18 cellular contexts compared by ENCODE assay signal in genomic region chr12:2410490-2410889, GRCh38.
"Had no signal": no experiment of that assay in that cellular context is flagged by ENCODE, and none has a peak within 500 bp of the region (broad histone marks: within the 10 kb centered on the region; RNA-seq: fewer than 3 reads in every experiment).

No MANE protein-coding gene starts in this region.

- DNase-seq: colonic mucosa; dermis blood vessel endothelial cell; esophagus squamous epithelium; foreskin keratinocyte; kidney; left cardiac atrium; left ventricle myocardium inferior; lower lobe of right lung; midbrain; naive B cell; right cardiac atrium; stimulated activated CD4-positive, alpha-beta T cell treated with anti-CD3 and anti-CD28 coated beads, Interleukin-4, amount 100 ng/mL, for 1 hour; stimulated activated CD8-positive, alpha-beta memory T cell treated with anti-CD3 and anti-CD28 coated beads, Interleukin-4, amount 100 ng/mL, for 48 hours; testis had no signal

- ATAC-seq: foreskin keratinocyte; left cardiac atrium; right cardiac atrium; stimulated activated effector memory CD8-positive, alpha-beta T cell treated with anti-CD3 and anti-CD28 coated beads, Interleukin-12 subunit alpha, Interleukin-12 subunit beta, amount 100 ng/mL, for 72 hours had no signal

- H3K27ac ChIP-seq: colonic mucosa, esophagus squamous epithelium, foreskin keratinocyte, hepatocyte, left ventricle myocardium inferior, lower lobe of right lung, neutrophil, testis, tibial nerve had no signal
